Comparison of ENCODE assay signal across 9 cellular contexts in genomic region chr2:189210250-189211075, GRCh38.
DNase-seq lines count a peak whose midpoint lies in the region; ATAC-seq and TF ChIP-seq lines count a peak whose summit lies in the region.
"Had no signal": no experiment of that assay in that cellular context is flagged by ENCODE, and none has a peak within 500 bp of the region (broad histone marks: within the 10 kb centered on the region; RNA-seq: fewer than 3 reads in every experiment).

No MANE protein-coding gene starts in this region.

- no peak for TF ChIP-seq CTCF in 22Rv1 (IDR thresholded peaks at IDR 0.05)

- peak overlapping the region; percentile 41 for H3K27ac ChIP-seq in 22Rv1

- ATAC-seq in HG03097 (IDR thresholded peaks at IDR 0.05; ENCODE audit: low FRiP score, unreplicated experiment): no peak

- DNase-seq in HPDE6-E6E7 (ENCODE audit: extremely low spot score) (peak; percentile 54), brain pericyte (ENCODE audit: low read depth, low spot score) (peak; percentile 74), medulla oblongata (ENCODE audit: extremely low spot score) (peak; percentile 48), NCI-H2107 treated with DMSO at 0.1 percent for 48 hours (lab: John Stamatoyannopoulos, UW; ENCODE audit: unreplicated experiment) (no peak), NCI-H526 treated with DMSO at 0.1 percent for 48 hours (lab: John Stamatoyannopoulos, UW) (no peak), DMS79 (lab: John Stamatoyannopoulos, UW) (no peak)
- DNase-seq: activated naive CD8-positive, alpha-beta T cell treated with anti-CD3 and anti-CD28 coated beads, Interleukin-2, amount 10 ng/mL, durations not matched to agents 7 days and 5 days had no signal

Comparison
In these comparisons a context has a peak if more than half of its experiments do, and no peak if none do; other contexts are left out.
1. DNase-seq: peak in HPDE6-E6E7 (single experiment), brain pericyte (single experiment) and medulla oblongata (single experiment); none in NCI-H2107 treated with DMSO at 0.1 percent for 48 hours (single experiment), NCI-H526 treated with DMSO at 0.1 percent for 48 hours (single experiment) and DMS79 (single experiment).